Comparison of ENCODE assay signal across 28 cellular contexts in the genomic region with DNA sequence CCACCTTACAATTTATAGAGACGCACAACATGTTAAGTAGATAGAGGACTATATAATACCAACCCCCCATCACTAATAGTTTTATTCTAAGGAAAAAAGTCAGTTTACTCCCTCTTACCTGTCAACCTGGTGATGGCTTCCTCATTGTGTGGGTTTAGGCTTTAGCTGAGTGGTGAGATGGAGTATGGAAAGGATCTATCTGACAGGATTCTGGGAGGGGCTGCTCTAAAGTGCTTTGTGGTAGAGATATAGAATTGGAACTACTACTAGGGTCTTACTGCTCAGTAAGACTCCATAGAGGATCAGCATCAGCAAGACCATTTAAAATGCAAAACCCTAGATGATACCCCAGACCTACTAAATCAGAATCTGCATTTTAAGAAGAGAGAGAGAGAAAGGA.
"Had no signal": no experiment of that assay in that cellular context is flagged by ENCODE, and none has a peak within 500 bp of the region (broad histone marks: within the 10 kb centered on the region; RNA-seq: fewer than 3 reads in every experiment).

No MANE protein-coding gene starts in this region.

- H3K4me2 ChIP-seq: hepatocyte, neural progenitor cell had no signal

- H3K9me3 Mint-ChIP-seq: activated CD8-positive, alpha-beta T cell treated with anti-CD3 and anti-CD28 coated beads for 36 hours; activated naive CD4-positive, alpha-beta T cell treated with anti-CD3 and anti-CD28 coated beads, Interleukin-2, amount 50 U/mL, for 24 hours; activated T-helper 1 cell treated with anti-CD3 and anti-CD28 coated beads, Interleukin-12 subunit alpha, Interleukin-12 subunit beta, Interleukin-2, Interleukin-4 antibody, amounts not matched to agents 30 ng/mL and 10 ng/mL and 1 ng/mL, durations not matched to agents 14 hours and 24 hours and 36 hours; brain; immature natural killer cell; mesothelial cell of epicardium; naive thymus-derived CD8-positive, alpha-beta T cell; neural progenitor cell had no signal

- H3K27me3 ChIP-seq: hepatocyte had no signal

- ATAC-seq: activated CD8-positive, alpha-beta memory T cell treated with anti-CD3 and anti-CD28 coated beads, Interleukin-2, amount 10 ng/mL, durations not matched to agents 7 days and 5 days; activated CD8-positive, alpha-beta T cell treated with anti-CD3 and anti-CD28 coated beads for 36 hours; left lung had no signal

- H3K4me3 ChIP-seq: hepatocyte, left lung, lung, neural progenitor cell, upper lobe of left lung had no signal

- H3K27me3 Mint-ChIP-seq: activated naive CD4-positive, alpha-beta T cell treated with anti-CD3 and anti-CD28 coated beads, Interleukin-2, amount 50 U/mL, for 24 hours; progenitor cell of endocrine pancreas had no signal

- H3K27ac Mint-ChIP-seq: activated CD4-positive, alpha-beta T cell treated with anti-CD3 and anti-CD28 coated beads, Interleukin-2, amount 10 ng/mL, durations not matched to agents 7 days and 5 days; activated CD8-positive, alpha-beta memory T cell treated with anti-CD3 and anti-CD28 coated beads, Interleukin-2, amount 10 ng/mL, durations not matched to agents 7 days and 5 days; activated CD8-positive, alpha-beta T cell treated with anti-CD3 and anti-CD28 coated beads for 36 hours; activated naive CD4-positive, alpha-beta T cell treated with anti-CD3 and anti-CD28 coated beads, Interleukin-2, amount 50 U/mL, for 24 hours; activated T-helper 1 cell treated with anti-CD3 and anti-CD28 coated beads, Interleukin-12 subunit alpha, Interleukin-12 subunit beta, Interleukin-2, Interleukin-4 antibody, amounts not matched to agents 30 ng/mL and 10 ng/mL and 1 ng/mL, durations not matched to agents 14 hours and 24 hours and 36 hours; brain; immature natural killer cell; mesothelial cell of epicardium; neural progenitor cell; progenitor cell of endocrine pancreas had no signal

- H3K79me2 ChIP-seq: hepatocyte had no signal

- H3K4me1 Mint-ChIP-seq: brain had no signal

- H3K27ac ChIP-seq: hepatocyte, left lung, neural progenitor cell, upper lobe of left lung, WERI-Rb-1 had no signal

- H3K36me3 ChIP-seq: left lung, neural progenitor cell, upper lobe of left lung, WERI-Rb-1 had no signal

- H3K9ac ChIP-seq: neural progenitor cell had no signal

- H3K9me3 ChIP-seq: left lung, upper lobe of left lung had no signal

- H3K36me3 Mint-ChIP-seq: activated CD8-positive, alpha-beta memory T cell treated with anti-CD3 and anti-CD28 coated beads, Interleukin-2, amount 10 ng/mL, durations not matched to agents 7 days and 5 days; activated naive CD4-positive, alpha-beta T cell treated with anti-CD3 and anti-CD28 coated beads, Interleukin-2, amount 50 U/mL, for 24 hours; brain; immature natural killer cell; mesothelial cell of epicardium; naive thymus-derived CD8-positive, alpha-beta T cell; neural progenitor cell had no signal

- H2AFZ ChIP-seq: hepatocyte, neural progenitor cell had no signal

- H3K4me3 Mint-ChIP-seq: activated CD4-positive, alpha-beta T cell treated with anti-CD3 and anti-CD28 coated beads, Interleukin-2, amount 10 ng/mL, durations not matched to agents 7 days and 5 days; activated CD8-positive, alpha-beta memory T cell treated with anti-CD3 and anti-CD28 coated beads, Interleukin-2, amount 10 ng/mL, durations not matched to agents 7 days and 5 days; activated CD8-positive, alpha-beta T cell treated with anti-CD3 and anti-CD28 coated beads for 36 hours; activated naive CD4-positive, alpha-beta T cell treated with anti-CD3 and anti-CD28 coated beads, Interleukin-2, amount 50 U/mL, for 24 hours; activated T-helper 1 cell treated with anti-CD3 and anti-CD28 coated beads, Interleukin-12 subunit alpha, Interleukin-12 subunit beta, Interleukin-2, Interleukin-4 antibody, amounts not matched to agents 30 ng/mL and 10 ng/mL and 1 ng/mL, durations not matched to agents 14 hours and 24 hours and 36 hours; brain; immature natural killer cell; mesothelial cell of epicardium; naive thymus-derived CD8-positive, alpha-beta T cell; neural progenitor cell had no signal

- DNase-seq: activated CD4-positive, alpha-beta T cell treated with anti-CD3 and anti-CD28 coated beads, Interleukin-2, amount 10 ng/mL, durations not matched to agents 7 days and 5 days; activated CD4-positive, CD25-positive, alpha-beta regulatory T cell treated with anti-CD3 and anti-CD28 coated beads, Interleukin-2, amount 50 U/mL, for 72 hours; activated CD8-positive, alpha-beta memory T cell treated with anti-CD3 and anti-CD28 coated beads, Interleukin-2, amount 10 ng/mL, durations not matched to agents 7 days and 5 days; activated CD8-positive, alpha-beta T cell treated with anti-CD3 and anti-CD28 coated beads for 36 hours; activated gamma-delta T cell; aorta; caudate nucleus; dermis blood vessel endothelial cell; effector CD8-positive, alpha-beta T cell; foreskin melanocyte; glutamatergic neuron; immature natural killer cell; kidney glomerular epithelial cell; left lung; naive thymus-derived CD8-positive, alpha-beta T cell; stimulated activated CD4-positive, alpha-beta T cell treated with anti-CD3 and anti-CD28 coated beads, Interleukin-4, amount 100 ng/mL, for 24 hours; stimulated activated naive CD4-positive, alpha-beta T cell treated with Interleukin-2 at 50 U/mL for 16 hours; T-helper 1 cell; upper lobe of left lung; WERI-Rb-1 had no signal
